ENCODE assay signal across 9 cellular contexts in genomic region chr22:42646569-42647525, GRCh38. TPM values are rescaled to one million over a fixed set of nuclear protein-coding genes. Genes with fewer than 3 reads are reported as not detected.
A peak's percentile ranks its signal among the peaks of the same experiment; 100 is the strongest.
DNase-seq lines count a peak whose midpoint lies in the region; ATAC-seq and TF ChIP-seq lines count a peak whose summit lies in the region.
"Had no signal": no experiment of that assay in that cellular context is flagged by ENCODE, and none has a peak within 500 bp of the region (broad histone marks: within the 10 kb centered on the region; RNA-seq: fewer than 3 reads in every experiment).

No MANE protein-coding gene starts in this region.

- POLR2A ChIA-PET in activated CD4-positive, alpha-beta T cell treated with anti-CD3 and anti-CD28 coated beads, Interleukin-2, amount 10 ng/mL, durations not matched to agents 7 days and 5 days (lab: Charles Lee), result no interaction called here

- H3K56ac ChIP-seq in mesendoderm (ENCODE audit: low read length), result peak overlapping the region; percentile 47

- no peak overlapping the region for H3K4ac ChIP-seq in mesendoderm (ENCODE audit: low read depth, low read length)

- peaks cover 27% of the 10 kb centered on the region for H3K79me1 ChIP-seq in mesendoderm (ENCODE audit: low read length)

- no peaks in the 10 kb centered on the region for H3K9me3 Mint-ChIP-seq in activated CD4-positive, alpha-beta T cell treated with anti-CD3 and anti-CD28 coated beads, Interleukin-2, amount 10 ng/mL, durations not matched to agents 7 days and 5 days

- H3K4me2 ChIP-seq in mesendoderm (ENCODE audit: low read length), result no peak overlapping the region

- H3K4me1 ChIP-seq in mesendoderm (ENCODE audit: control insufficient read depth, low read depth, low read length) (peaks cover 6% of the 10 kb centered on the region), upper lobe of right lung (peaks cover 60% of the 10 kb centered on the region)

- no peak overlapping the region for H2AK5ac ChIP-seq in mesendoderm (ENCODE audit: low read length)

- H3K4me3 Mint-ChIP-seq in activated CD4-positive, alpha-beta T cell treated with anti-CD3 and anti-CD28 coated beads, Interleukin-2, amount 10 ng/mL, durations not matched to agents 7 days and 5 days, result peak overlapping the region; percentile 89

- H3K79me2 ChIP-seq in mesendoderm (ENCODE audit: control insufficient read depth, insufficient read depth, low read length), result peaks cover 28% of the 10 kb centered on the region

- no peak overlapping the region for H4K5ac ChIP-seq in mesendoderm (ENCODE audit: low read length)

- H3K18ac ChIP-seq in mesendoderm (ENCODE audit: low read length), result no peak overlapping the region

- CTCF ChIA-PET in activated CD4-positive, alpha-beta T cell treated with anti-CD3 and anti-CD28 coated beads, Interleukin-2, amount 10 ng/mL, durations not matched to agents 7 days and 5 days (lab: Charles Lee), result interaction anchor here (0.7 to 1.7 kb wide), 4 partner anchors 9 to 24 kb away, joined by 3 to 5 read pairs (median 4); no protein-coding TSS in a partner anchor

- intact Hi-C loops in upper lobe of right lung (cut with DNase I), result no loop called here

- no CpG with 5 or more reads among the region's 16 CpGs for WGBS in mesendoderm (ENCODE audit: extremely low coverage, insufficient coverage, low lambda C conversion rate)

- DNase-seq in activated CD4-positive, alpha-beta T cell treated with anti-CD3 and anti-CD28 coated beads, Interleukin-2, amount 10 ng/mL, durations not matched to agents 7 days and 5 days, result no peak
- DNase-seq in activated CD4-positive, alpha-beta T cell treated with anti-CD3 and anti-CD28 coated beads for 4 hours, result no peak
- peak; percentile 71 for DNase-seq in cerebellum (ENCODE audit: low spot score)
- DNase-seq in mesendoderm, result no peak
- DNase-seq in upper lobe of right lung, result peak; percentile 78
- no peak for DNase-seq in stimulated activated naive CD4-positive, alpha-beta T cell treated with Interleukin-2 at 50 U/mL for 16 hours (lab: John Stamatoyannopoulos, UW)
- DNase-seq in HuH-7 (ENCODE audit: low spot score), result no peak
- no peak for DNase-seq in SHP77 (lab: John Stamatoyannopoulos, UW)

- H3K23ac ChIP-seq in mesendoderm (ENCODE audit: low read length), result no peak overlapping the region

- H2BK5ac ChIP-seq in mesendoderm (ENCODE audit: low read length), result no peak overlapping the region

- TF ChIP-seq CTCF in upper lobe of right lung (IDR thresholded peaks at IDR 0.05), result no peak

- peaks cover 24% of the 10 kb centered on the region for H3K4me1 Mint-ChIP-seq in activated CD4-positive, alpha-beta T cell treated with anti-CD3 and anti-CD28 coated beads, Interleukin-2, amount 10 ng/mL, durations not matched to agents 7 days and 5 days

- peak overlapping the region; percentile 85 for H3K27ac Mint-ChIP-seq in activated CD4-positive, alpha-beta T cell treated with anti-CD3 and anti-CD28 coated beads, Interleukin-2, amount 10 ng/mL, durations not matched to agents 7 days and 5 days

- H4K8ac ChIP-seq in mesendoderm (ENCODE audit: low read depth, low read length), result no peak overlapping the region

- H3K4me3 ChIP-seq in mesendoderm (ENCODE audit: low read length), result no peak overlapping the region
- peak overlapping the region; percentile 42 for H3K4me3 ChIP-seq in upper lobe of right lung
- H3K4me3 ChIP-seq: SJSA1 had no signal

- no peaks in the 10 kb centered on the region for H3K36me3 ChIP-seq in mesendoderm (ENCODE audit: control insufficient read depth, insufficient read depth, low read length)
- H3K36me3 ChIP-seq in upper lobe of right lung, result no peaks in the 10 kb centered on the region

- no peaks in the 10 kb centered on the region for H3K27me3 ChIP-seq in mesendoderm (ENCODE audit: insufficient read depth, low read length, poor library complexity)
- H3K27me3 ChIP-seq in upper lobe of right lung, result no peaks in the 10 kb centered on the region
- H3K27me3 ChIP-seq: SJSA1 had no signal

- ATAC-seq in upper lobe of right lung, result no peak

- H3K27me3 Mint-ChIP-seq in activated CD4-positive, alpha-beta T cell treated with anti-CD3 and anti-CD28 coated beads, Interleukin-2, amount 10 ng/mL, durations not matched to agents 7 days and 5 days, result no peaks in the 10 kb centered on the region

- H2BK120ac ChIP-seq in mesendoderm (ENCODE audit: low read depth, low read length), result no peak overlapping the region

- no peak overlapping the region for H3K27ac ChIP-seq in mesendoderm (ENCODE audit: low read depth, low read length)
- H3K27ac ChIP-seq in upper lobe of right lung, result peak overlapping the region; percentile 92
- H3K27ac ChIP-seq: SJSA1 had no signal

- no peak overlapping the region for H2BK15ac ChIP-seq in mesendoderm (replicated peaks; ENCODE audit: low read depth)

- no peak overlapping the region for H3K9ac ChIP-seq in mesendoderm (ENCODE audit: low read length)

- no peaks in the 10 kb centered on the region for H3K9me3 ChIP-seq in upper lobe of right lung

- H3K36me3 Mint-ChIP-seq in activated CD4-positive, alpha-beta T cell treated with anti-CD3 and anti-CD28 coated beads, Interleukin-2, amount 10 ng/mL, durations not matched to agents 7 days and 5 days (ENCODE audit: low read depth), result peaks cover 2% of the 10 kb centered on the region

RNA-seq across cellular contexts. Expression of gene CYB5R3, which starts 2.3 kb away (rescaled TPM):
- 10 to 100 TPM; 84.3 to 91.9 TPM for total RNA-seq in activated CD4-positive, alpha-beta T cell treated with anti-CD3 and anti-CD28 coated beads, Interleukin-2, amount 10 ng/mL, durations not matched to agents 7 days and 5 days
- total RNA-seq in cerebellum (17.0 TPM), upper lobe of right lung (251 TPM)
- polyA plus RNA-seq in mesendoderm (2013, experiment 1 of 2), result 96.2 TPM
- polyA plus RNA-seq in mesendoderm (2013, experiment 2 of 2), result 99.0 TPM

RNA-seq across cellular contexts. Expression of gene ATP5MGL, which starts 6.4 kb away (rescaled TPM):
- under 1 TPM; 0.45 to 0.71 TPM for total RNA-seq in activated CD4-positive, alpha-beta T cell treated with anti-CD3 and anti-CD28 coated beads, Interleukin-2, amount 10 ng/mL, durations not matched to agents 7 days and 5 days
- 1.7 TPM for total RNA-seq in cerebellum
- not detected for polyA plus RNA-seq in mesendoderm (2013, experiment 1 of 2)
- not detected for polyA plus RNA-seq in mesendoderm (2013, experiment 2 of 2)
- total RNA-seq in upper lobe of right lung, result 1.0 TPM
- total RNA-seq: SJSA1 had no signal

RNA-seq across cellular contexts. Expression of gene POLDIP3, which starts 32.2 kb away (rescaled TPM):
- total RNA-seq in activated CD4-positive, alpha-beta T cell treated with anti-CD3 and anti-CD28 coated beads, Interleukin-2, amount 10 ng/mL, durations not matched to agents 7 days and 5 days, result 10 to 100 TPM; 83.4 to 97.7 TPM
- total RNA-seq in cerebellum (27.2 TPM), upper lobe of right lung (66.9 TPM)
- 48.7 TPM for polyA plus RNA-seq in mesendoderm (2013, experiment 1 of 2)
- polyA plus RNA-seq in mesendoderm (2013, experiment 2 of 2), result 47.6 TPM

Comparison
In these comparisons a context has a peak if more than half of its experiments do, and no peak if none do; other contexts are left out.
1. DNase-seq: peak in cerebellum (single experiment) and upper lobe of right lung (single experiment); none in activated CD4-positive, alpha-beta T cell treated with anti-CD3 and anti-CD28 coated beads, Interleukin-2, amount 10 ng/mL, durations not matched to agents 7 days and 5 days (single experiment), activated CD4-positive, alpha-beta T cell treated with anti-CD3 and anti-CD28 coated beads for 4 hours (0 of 2), mesendoderm (single experiment), stimulated activated naive CD4-positive, alpha-beta T cell treated with Interleukin-2 at 50 U/mL for 16 hours (single experiment), HuH-7 (single experiment) and SHP77 (0 of 2).